In genomic region chr11:42049650-42050049, GRCh38 we compare ENCODE assay signal across 28 cellular contexts.
"Had no signal": no experiment of that assay in that cellular context is flagged by ENCODE, and none has a peak within 500 bp of the region (broad histone marks: within the 10 kb centered on the region; RNA-seq: fewer than 3 reads in every experiment).

No MANE protein-coding gene starts in this region.

- H3K36me3 Mint-ChIP-seq: activated naive CD8-positive, alpha-beta T cell treated with anti-CD3 and anti-CD28 coated beads, Interleukin-2, amount 10 ng/mL, durations not matched to agents 7 days and 5 days; brain; T-cell had no signal

- H3K9me3 ChIP-seq: MG63, SJCRH30 had no signal

- H3K27me3 ChIP-seq: MG63, SJCRH30 had no signal

- ATAC-seq: activated CD8-positive, alpha-beta T cell treated with anti-CD3 and anti-CD28 coated beads for 36 hours; activated T-cell treated with anti-CD3 and anti-CD28 coated beads, Interleukin-2, amount 50 U/mL, for 72 hours; activated T-helper 17 cell treated with anti-CD3 and anti-CD28 coated beads, Interleukin-2, amount 50 U/mL, for 72 hours; Panc1; T-cell; T-helper 17 cell had no signal

- FAIRE-seq: bronchial epithelial cell had no signal

- H3K27ac Mint-ChIP-seq: activated CD4-positive, alpha-beta T cell treated with anti-CD3 and anti-CD28 coated beads, Interleukin-2, amount 10 ng/mL, durations not matched to agents 24 days and 14 days; activated CD8-positive, alpha-beta T cell treated with anti-CD3 and anti-CD28 coated beads for 36 hours; activated naive CD8-positive, alpha-beta T cell treated with anti-CD3 and anti-CD28 coated beads, Interleukin-2, amount 10 ng/mL, durations not matched to agents 7 days and 5 days; activated T-cell treated with anti-CD3 and anti-CD28 coated beads, Interleukin-2, amount 50 U/mL, for 72 hours; activated T-helper 17 cell treated with anti-CD3 and anti-CD28 coated beads, Interleukin-2, amount 50 U/mL, for 72 hours; brain; T-cell; T-helper 17 cell had no signal

- DNase-seq: activated CD4-positive, alpha-beta T cell treated with anti-CD3 and anti-CD28 coated beads, Interleukin-2, amount 10 ng/mL, durations not matched to agents 24 days and 14 days; activated CD4-positive, alpha-beta T cell treated with anti-CD3 and anti-CD28 coated beads, Interleukin-2, amount 50 U/mL, for 4 hours; activated CD8-positive, alpha-beta T cell treated with anti-CD3 and anti-CD28 coated beads for 36 hours; activated effector memory CD4-positive, alpha-beta T cell treated with anti-CD3 and anti-CD28 coated beads, Interleukin-2, amount 50 U/mL, for 16 hours; activated naive CD4-positive, alpha-beta T cell; activated naive CD4-positive, alpha-beta T cell treated with anti-CD3 and anti-CD28 coated beads, Interleukin-2, amount 50 U/mL, for 16 hours; activated naive CD8-positive, alpha-beta T cell treated with anti-CD3 and anti-CD28 coated beads, Interleukin-2, amount 10 ng/mL, durations not matched to agents 7 days and 5 days; activated T-cell treated with anti-CD3 and anti-CD28 coated beads, Interleukin-2, amount 50 U/mL, for 1 hour; activated T-cell treated with anti-CD3 and anti-CD28 coated beads, Interleukin-2, amount 50 U/mL, for 72 hours; central memory CD4-positive, alpha-beta T cell; Kasumi-1; MG63; NCI-H1092; NCI-H1436 treated with DMSO at 0.1 percent for 48 hours; NCI-H1694 treated with DMSO at 0.1 percent for 48 hours; NCI-H2029; NCI-H345; NCI-H524 treated with DMSO at 0.1 percent for 48 hours; SHP77; SJCRH30; T-cell; T-helper 17 cell; T-helper 9 cell had no signal

- H3K4me1 ChIP-seq: SJCRH30 had no signal

- H3K4me3 ChIP-seq: MG63, SJCRH30, SK-N-MC had no signal

- H3K36me3 ChIP-seq: MG63, SJCRH30 had no signal

- H3K27ac ChIP-seq: SJCRH30, SK-N-MC had no signal
